18 cellular contexts compared by ENCODE assay signal in genomic region chr2:230140667-230141066, GRCh38.
DNase-seq lines count a peak whose midpoint lies in the region; ATAC-seq, FAIRE-seq and TF ChIP-seq lines count a peak whose summit lies in the region.
"Had no signal": no experiment of that assay in that cellular context is flagged by ENCODE, and none has a peak within 500 bp of the region (broad histone marks: within the 10 kb centered on the region; RNA-seq: fewer than 3 reads in every experiment).

No MANE protein-coding gene starts in this region.

- H3K4me1 ChIP-seq in HUES48 (ENCODE audit: control insufficient read depth, insufficient read depth, low read length) (no peaks in the 10 kb centered on the region), H1 (replicated peaks in 1 of 4; ENCODE audit: control insufficient read depth in 3 of 4, insufficient read depth in 4 of 4, low read length in 3 of 4) (peaks cover 0 to 2% (median 0%) of the 10 kb centered on the region in 4 experiments; a peak in 1 of 7 replicates), iPS DF 6.9 (ENCODE audit: control insufficient read depth, insufficient read depth, low read length) (no peaks in the 10 kb centered on the region), aorta (ENCODE audit: control insufficient read depth in 1 of 2, insufficient read depth in 2 of 2, low read length in 2 of 2) (no peaks in the 10 kb centered on the region)
- H3K4me1 ChIP-seq: A549, BE2C had no signal

- H3K9ac ChIP-seq in HUES48 (ENCODE audit: low read depth, low read length) (no peak overlapping the region), H1 (replicated peaks in 1 of 4; ENCODE audit: extremely low read depth in 1 of 4, low read depth in 3 of 4, low read length in 3 of 4) (no peak overlapping the region)

- no peaks in the 10 kb centered on the region for H3K79me1 ChIP-seq in H1 (ENCODE audit: low read depth, low read length)

- H3K18ac ChIP-seq in H1 (ENCODE audit: extremely low read depth, low read length): peak overlapping the region; percentile 80; the same call in 1 of the 2 replicates

- H3K27me3 ChIP-seq in HUES48 (ENCODE audit: control insufficient read depth, insufficient read depth, low read length) (no peaks in the 10 kb centered on the region), H1 (replicated peaks in 1 of 4; ENCODE audit: control insufficient read depth in 3 of 4, extremely low read depth in 1 of 4, insufficient read depth in 3 of 4, low read length in 3 of 4) (no peaks in the 10 kb centered on the region), iPS DF 6.9 (ENCODE audit: control insufficient read depth, insufficient read depth, low read length) (no peaks in the 10 kb centered on the region), aorta (ENCODE audit: control insufficient read depth in 1 of 2, insufficient read depth in 2 of 2, low read length in 1 of 2) (no peaks in the 10 kb centered on the region)

- peak in 1 of 2 experiments; percentile 15 for DNase-seq in H1 (ENCODE audit: low read depth in 1 of 2, low spot score in 2 of 2)
- DNase-seq in iPS DF 6.9 (ENCODE audit: low read depth, low spot score): peak; percentile 25
- no peak for DNase-seq in aorta
- no peak for DNase-seq in activated CD4-positive, alpha-beta T cell treated with anti-CD3 and anti-CD28 coated beads, Interleukin-2, amount 50 U/mL, for 48 hours
- no peak for DNase-seq in NCI-H526 (lab: John Stamatoyannopoulos, UW)
- DNase-seq in central memory CD4-positive, alpha-beta T cell: no peak
- DNase-seq: BE2C; CD4-positive, alpha-beta memory T cell; DMS153; DMS79 treated with DMSO at 0.1 percent for 48 hours; EL; GDM1 had no signal

- no peak for FAIRE-seq in H1 (lab: Jason Lieb, UNC)
- FAIRE-seq: A549, D721Med, GM12892, H54 had no signal

- H3K4me2 ChIP-seq in H1 (ENCODE audit: insufficient read depth in 1 of 2, low read depth in 2 of 2, low read length in 2 of 2): 0 out of 4 replicates have a peak overlapping the region, but pooled peaks of 1 of the 2 experiments have one; percentile 18
- H3K4me2 ChIP-seq: A549 had no signal

- 89% methylated on average over 3 of the region's 3 CpGs; no CpG with 5 or more reads in 1 of the 2 experiments for WGBS in H1 (ENCODE audit: extremely low coverage in 1 of 2, insufficient coverage in 1 of 2, insufficient read length in 1 of 2, insufficient replicate concordance in 2 of 2, low coverage in 1 of 2, low lambda C conversion rate in 2 of 2, missing lambda C conversion rate in 1 of 2), 2 experiments
- no CpG with 5 or more reads among the region's 3 CpGs for WGBS in iPS DF 6.9 (ENCODE audit: insufficient coverage, insufficient read length)
- 86 to 87% methylated on average over 3 of the region's 3 CpGs for WGBS in aorta, 2 donors

- peak overlapping the region; percentile 76; the same call in 1 of the 2 replicates for H2BK20ac ChIP-seq in H1 (ENCODE audit: low read length)

- no peak overlapping the region for H2BK15ac ChIP-seq in H1 (ENCODE audit: low read length)

- H3K9me3 ChIP-seq in HUES48 (ENCODE audit: control insufficient read depth, insufficient read depth, low read length): peaks cover 28% of the 10 kb centered on the region
- H3K9me3 ChIP-seq in H1 (ENCODE audit: insufficient read depth in 2 of 2, low read depth in 1 of 2, low read length in 1 of 2): peaks cover 21 to 22% of the 10 kb centered on the region in 2 experiments
- H3K9me3 ChIP-seq in iPS DF 6.9 (ENCODE audit: control insufficient read depth, insufficient read depth, low read length): no peaks in the 10 kb centered on the region
- H3K9me3 ChIP-seq in aorta (ENCODE audit: control insufficient read depth, low read length): peaks cover 1% of the 10 kb centered on the region
- H3K9me3 ChIP-seq: BE2C had no signal

- TF ChIP-seq CTCF in H1 (IDR thresholded peaks at IDR 0.05; ENCODE audit: control extremely low read depth in 1 of 3, insufficient read depth in 1 of 3, low read depth in 1 of 3, low read length in 3 of 3): no peak

- peak overlapping the region; percentile 46; the same call in 1 of the 2 replicates for H2BK5ac ChIP-seq in H1 (ENCODE audit: low read depth, low read length)

- no peak overlapping the region for H3K4ac ChIP-seq in H1 (replicated peaks; ENCODE audit: insufficient read length, low read depth, low read length)

- no peak overlapping the region for H2AK5ac ChIP-seq in H1 (ENCODE audit: low read depth, low read length)

- intact Hi-C loops in aorta (cut with DNase I): no loop called here

- H3K4me3 ChIP-seq in HUES48 (ENCODE audit: low read depth, low read length) (no peak overlapping the region), H1 (ENCODE audit: extremely low read depth in 1 of 4, insufficient read depth in 2 of 4, low read depth in 3 of 4, low read length in 4 of 4) (no peak overlapping the region; a peak in 1 of 8 replicates), iPS DF 6.9 (ENCODE audit: low read length) (no peak overlapping the region), aorta (ENCODE audit: low read length in 2 of 2) (no peak overlapping the region)
- H3K4me3 ChIP-seq: A549 had no signal

- no peak overlapping the region for H2BK120ac ChIP-seq in H1 (replicated peaks; ENCODE audit: low read depth, low read length)

- no peak for ATAC-seq in aorta (ENCODE audit: low FRiP score)
- ATAC-seq: A549 had no signal

- H3K36me3 ChIP-seq in HUES48 (ENCODE audit: control insufficient read depth, insufficient read depth, low read length) (no peaks in the 10 kb centered on the region), H1 (ENCODE audit: control insufficient read depth in 2 of 4, insufficient read depth in 4 of 4, low read length in 3 of 4) (peaks cover 0 to 4% (median 0%) of the 10 kb centered on the region in 4 experiments; a peak in 1 of 8 replicates), iPS DF 6.9 (ENCODE audit: control insufficient read depth, insufficient read depth, low read length) (no peaks in the 10 kb centered on the region), aorta (ENCODE audit: control insufficient read depth in 1 of 2, insufficient read depth in 2 of 2, low read length in 1 of 2) (no peaks in the 10 kb centered on the region)
- H3K36me3 ChIP-seq: BE2C had no signal

- no peaks in the 10 kb centered on the region for H3K23me2 ChIP-seq in H1 (ENCODE audit: low read depth, low read length)

- peak overlapping the region; percentile 27 for H4K5ac ChIP-seq in H1 (ENCODE audit: insufficient read length, low read depth, low read length)

- H4K8ac ChIP-seq in H1 (ENCODE audit: extremely low read depth, insufficient read depth, low read length): no peak overlapping the region

- no peak for TF ChIP-seq EP300 in H1 (IDR thresholded peaks at IDR 0.05; ENCODE audit: borderline replicate concordance in 1 of 2, low read depth in 2 of 2, low read length in 2 of 2)

- no peak overlapping the region for H2AFZ ChIP-seq in H1 (ENCODE audit: low read length)

- H3K14ac ChIP-seq in H1 (ENCODE audit: insufficient read length): no peak overlapping the region

- peak overlapping the region; percentile 80; the same call in 1 of the 2 replicates for H2BK12ac ChIP-seq in H1 (ENCODE audit: low read depth, low read length)

- no peak overlapping the region for H3K56ac ChIP-seq in H1 (replicated peaks; ENCODE audit: insufficient read length, low read depth, low read length)

- no peak overlapping the region for H4K91ac ChIP-seq in H1 (replicated peaks; ENCODE audit: insufficient read length, low read length)

- no peaks in the 10 kb centered on the region for H4K20me1 ChIP-seq in H1 (replicated peaks in 1 of 2; ENCODE audit: control insufficient read depth in 1 of 2, insufficient read depth in 2 of 2, low read length in 2 of 2)

- no peak overlapping the region for H3K23ac ChIP-seq in H1 (ENCODE audit: insufficient read length)

- no peak for TF ChIP-seq POLR2A in H1 (IDR thresholded peaks at IDR 0.05; ENCODE audit: control extremely low read depth in 1 of 2, low read depth in 2 of 2, low read length in 2 of 2)

- peak overlapping the region; percentile 27 for H3K27ac ChIP-seq in HUES48 (ENCODE audit: low read depth, low read length)
- peak overlapping the region; percentile 49; the same call in 1 of the 2 replicates for H3K27ac ChIP-seq in H1 (ENCODE audit: low read depth, low read length)
- no peak overlapping the region for H3K27ac ChIP-seq in iPS DF 6.9 (ENCODE audit: low read length)
- no peak overlapping the region for H3K27ac ChIP-seq in aorta (ENCODE audit: low read depth in 1 of 2, low read length in 2 of 2)
- H3K27ac ChIP-seq: A549, C4-2B had no signal

- TF ChIP-seq RAD21 in H1 (IDR thresholded peaks at IDR 0.05 in 1 of 2, conservative IDR thresholded peaks at IDR 0.05 in 1 of 2; ENCODE audit: low read depth in 2 of 2, low read length in 2 of 2): no peak

- no peaks in the 10 kb centered on the region for H3K79me2 ChIP-seq in H1 (ENCODE audit: control insufficient read depth in 1 of 2, insufficient read depth in 2 of 2, low read length in 2 of 2)

- CTCF ChIA-PET in H1 (lab: Charles Lee; ENCODE audit: partially characterized antibody): no interaction called here

- POLR2A ChIA-PET in H1 (lab: Charles Lee; ENCODE audit: partially characterized antibody): no interaction called here

TF ChIP-seq in H1, 55 proteins besides CTCF, POLR2A, EP300 and RAD21:
- TF ChIP-seq TEAD4 (IDR thresholded peaks at IDR 0.05; ENCODE audit: low read depth, low read length) (peak; percentile 40; the same call in 1 of the 2 replicates), CHD2 (IDR thresholded peaks at IDR 0.05; ENCODE audit: low read length) (no peak)

Comparison
In these comparisons a context has a peak if more than half of its experiments do, and no peak if none do; other contexts are left out.
1. H3K27ac ChIP-seq: peak in HUES48 (single experiment) and H1 (single experiment); none in iPS DF 6.9 (single experiment) and aorta (0 of 2).